In the genomic region with DNA sequence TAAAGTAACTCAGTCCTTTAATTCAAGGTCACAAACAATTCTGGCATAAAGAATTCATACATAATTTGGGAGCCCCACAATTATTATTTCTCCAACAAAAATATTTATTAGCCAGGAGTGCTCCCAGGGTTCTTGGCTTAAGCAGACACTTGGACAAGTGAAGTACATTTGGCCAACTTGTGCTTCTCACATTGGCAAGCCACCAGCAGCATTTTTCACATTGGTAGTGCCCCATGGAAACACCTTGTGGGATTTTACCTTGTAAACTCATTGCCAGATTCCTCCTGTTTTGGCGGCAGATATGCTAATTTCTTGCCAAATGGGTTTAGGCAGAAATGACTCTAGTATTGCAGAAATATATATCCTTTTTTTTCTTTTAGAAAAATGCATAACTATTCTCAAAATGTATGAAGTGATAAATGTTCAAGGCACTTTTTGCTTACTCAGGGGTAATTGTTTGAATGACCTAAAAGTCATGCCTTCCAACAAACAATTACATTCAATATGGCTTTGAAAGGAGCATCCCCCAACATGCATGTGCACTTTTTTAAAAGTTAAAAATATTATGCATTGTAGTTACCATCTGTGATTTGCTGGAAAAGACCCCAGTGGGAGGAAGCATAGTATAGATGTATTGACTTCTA, we compare ENCODE assay signal across 16 cellular contexts.
DNase-seq lines count a peak whose midpoint lies in the region; ATAC-seq and TF ChIP-seq lines count a peak whose summit lies in the region.
"Had no signal": no experiment of that assay in that cellular context is flagged by ENCODE, and none has a peak within 500 bp of the region (broad histone marks: within the 10 kb centered on the region; RNA-seq: fewer than 3 reads in every experiment).

No MANE protein-coding gene starts in this region.

- WGBS in GM23248 (ENCODE audit: low coverage in 1 of 2, low lambda C conversion rate in 2 of 2, missing lambda C conversion rate in 2 of 2), 2 experiments = 92 to 95% methylated on average over 1 of the region's 1 CpG

- peak overlapping the region; percentile 81 for H3K27ac Mint-ChIP-seq in type B pancreatic cell
- H3K27ac Mint-ChIP-seq in naive thymus-derived CD8-positive, alpha-beta T cell = no peak overlapping the region
- H3K27ac Mint-ChIP-seq: B cell; CD4-positive, CD25-positive, alpha-beta regulatory T cell had no signal

- H3K27me3 ChIP-seq in GM23248 (replicated peaks; ENCODE audit: insufficient read depth) (no peaks in the 10 kb centered on the region), left lung (no peaks in the 10 kb centered on the region)

- no peak for DNase-seq in GM23248
- no peak for DNase-seq in OCI-LY7 (ENCODE audit: low spot score)
- DNase-seq in left lung = no peak
- no peak for DNase-seq in type B pancreatic cell (ENCODE audit: extremely low spot score, unreplicated experiment)
- no peak for DNase-seq in naive thymus-derived CD8-positive, alpha-beta T cell
- DNase-seq in stimulated activated CD4-positive, alpha-beta T cell treated with anti-CD3 and anti-CD28 coated beads, Interleukin-4, amount 100 ng/mL, for 4 hours = no peak
- no peak for DNase-seq in NAMALWA (ENCODE audit: low spot score)
- DNase-seq: CD4-positive, CD25-positive, alpha-beta regulatory T cell; HCEC 1CT; NCI-H1105; NCI-H1694 treated with DMSO at 0.1 percent for 48 hours; NCI-H2107; NCI-H345; SW 1271 had no signal

- H3K9ac ChIP-seq in GM23248 = no peak overlapping the region

- H3K9me2 ChIP-seq in GM23248 (ENCODE audit: insufficient read depth) (no peaks in the 10 kb centered on the region), OCI-LY7 (ENCODE audit: insufficient read depth, low read length) (no peaks in the 10 kb centered on the region)

- BruUV-seq in OCI-LY7 (replicated peaks; lab: Mats Ljungman, UMichigan) = no TSS peak

- H3K4me3 Mint-ChIP-seq in type B pancreatic cell = no peak overlapping the region
- H3K4me3 Mint-ChIP-seq in naive thymus-derived CD8-positive, alpha-beta T cell = no peak overlapping the region
- H3K4me3 Mint-ChIP-seq: B cell; CD4-positive, CD25-positive, alpha-beta regulatory T cell had no signal

- no peaks in the 10 kb centered on the region for H3F3A ChIP-seq in GM23248 (ENCODE audit: insufficient read depth)

- POLR2A ChIA-PET in OCI-LY7 (lab: Charles Lee) = interaction anchor here (2.7 kb wide), 1 partner anchor 8 kb away, joined by 22 read pairs; no protein-coding TSS in a partner anchor
- POLR2A ChIA-PET in naive thymus-derived CD8-positive, alpha-beta T cell (lab: Charles Lee) = no interaction called here

- peaks cover 20% of the 10 kb centered on the region for H3K4me1 Mint-ChIP-seq in type B pancreatic cell (ENCODE audit: unreplicated experiment)
- peaks cover 0 to 5% (median 0%) of the 10 kb centered on the region in 4 donors for H3K4me1 Mint-ChIP-seq in naive thymus-derived CD8-positive, alpha-beta T cell
- H3K4me1 Mint-ChIP-seq: CD4-positive, CD25-positive, alpha-beta regulatory T cell had no signal

- peak; percentile 84 for ATAC-seq in left lung
- no peak for ATAC-seq in naive thymus-derived CD8-positive, alpha-beta T cell

- H3K4me3 ChIP-seq in GM23248 (no peak overlapping the region), OCI-LY7 (ENCODE audit: low read depth, low read length, poor library complexity, severe bottlenecking) (no peak overlapping the region), left lung (no peak overlapping the region)

- H4K20me1 ChIP-seq in GM23248 (ENCODE audit: insufficient read depth) (no peaks in the 10 kb centered on the region), OCI-LY7 (ENCODE audit: insufficient read depth, low read length) (no peaks in the 10 kb centered on the region)

- no peaks in the 10 kb centered on the region for H3K36me3 ChIP-seq in GM23248 (ENCODE audit: low read depth)
- H3K36me3 ChIP-seq in OCI-LY7 (ENCODE audit: insufficient read depth, low read length) = no peaks in the 10 kb centered on the region
- no peaks in the 10 kb centered on the region for H3K36me3 ChIP-seq in left lung

- H3K79me2 ChIP-seq in GM23248 (ENCODE audit: insufficient read depth) (no peaks in the 10 kb centered on the region), OCI-LY7 (ENCODE audit: insufficient read depth, low read depth, low read length) (no peaks in the 10 kb centered on the region)

- H3K9me3 Mint-ChIP-seq in type B pancreatic cell = peaks cover 12% of the 10 kb centered on the region
- H3K9me3 Mint-ChIP-seq in naive thymus-derived CD8-positive, alpha-beta T cell = no peaks in the 10 kb centered on the region

- in situ Hi-C loops in GM23248 (cut with MboI) = no loop called here

- H3K27ac ChIP-seq in GM23248 = no peak overlapping the region
- H3K27ac ChIP-seq in OCI-LY7 (ENCODE audit: low read depth, low read length, poor library complexity, severe bottlenecking) = no peak overlapping the region
- no peak overlapping the region for H3K27ac ChIP-seq in left lung
- H3K27ac ChIP-seq: HL-60 had no signal

- H3K36me3 Mint-ChIP-seq in type B pancreatic cell = peaks cover 20% of the 10 kb centered on the region
- H3K36me3 Mint-ChIP-seq in naive thymus-derived CD8-positive, alpha-beta T cell = no peaks in the 10 kb centered on the region
- H3K36me3 Mint-ChIP-seq: CD4-positive, CD25-positive, alpha-beta regulatory T cell had no signal

- CTCF ChIA-PET in OCI-LY7 (lab: Charles Lee; ENCODE audit: unreplicated experiment) = no interaction called here

- peaks cover 8% of the 10 kb centered on the region; the same call in 1 of the 2 replicates for H3K4me1 ChIP-seq in GM23248 (ENCODE audit: insufficient read depth)
- peaks cover 48% of the 10 kb centered on the region for H3K4me1 ChIP-seq in OCI-LY7 (ENCODE audit: insufficient read depth, low read length, poor library complexity, severe bottlenecking)
- H3K4me1 ChIP-seq in left lung = peaks cover 0 to 4% of the 10 kb centered on the region in 2 donors

- H2AFZ ChIP-seq in GM23248 = no peak overlapping the region
- H2AFZ ChIP-seq in OCI-LY7 (ENCODE audit: low read length) = peak overlapping the region; percentile 34; the same call in 1 of the 2 replicates

- intact Hi-C loops in OCI-LY7 (cut with micrococcal nuclease; ENCODE audit: unreplicated experiment) = loop anchor here (5.0 to 10.0 kb wide), 2 partner anchors 92 to 114 kb away; no protein-coding TSS in a partner anchor
- intact Hi-C loops in left lung (cut with DNase I) = no loop called here

- no peaks in the 10 kb centered on the region for H3K27me3 Mint-ChIP-seq in type B pancreatic cell
- peaks cover 2 to 11% (median 3%) of the 10 kb centered on the region in 5 donors for H3K27me3 Mint-ChIP-seq in naive thymus-derived CD8-positive, alpha-beta T cell
- H3K27me3 Mint-ChIP-seq: CD4-positive, CD25-positive, alpha-beta regulatory T cell had no signal

- no peaks in the 10 kb centered on the region for H3K9me3 ChIP-seq in GM23248 (ENCODE audit: low read depth)
- no peaks in the 10 kb centered on the region; the same call in 1 of the 2 replicates for H3K9me3 ChIP-seq in OCI-LY7 (ENCODE audit: low read length)
- H3K9me3 ChIP-seq in left lung = no peaks in the 10 kb centered on the region

- H3K4me2 ChIP-seq in GM23248 (ENCODE audit: unreplicated experiment) (peak overlapping the region; percentile 32), OCI-LY7 (ENCODE audit: low read length) (0 out of 2 replicates have a peak overlapping the region, but pooled peaks have one; percentile 8)

- TF ChIP-seq CTCF in OCI-LY7 (conservative IDR thresholded peaks at IDR 0.05; ENCODE audit: low read length) (no peak), left lung (IDR thresholded peaks at IDR 0.05) (no peak), type B pancreatic cell (conservative IDR thresholded peaks at IDR 0.05) (no peak)
